Comparison of ENCODE assay signal across 22 cellular contexts in the genomic region with DNA sequence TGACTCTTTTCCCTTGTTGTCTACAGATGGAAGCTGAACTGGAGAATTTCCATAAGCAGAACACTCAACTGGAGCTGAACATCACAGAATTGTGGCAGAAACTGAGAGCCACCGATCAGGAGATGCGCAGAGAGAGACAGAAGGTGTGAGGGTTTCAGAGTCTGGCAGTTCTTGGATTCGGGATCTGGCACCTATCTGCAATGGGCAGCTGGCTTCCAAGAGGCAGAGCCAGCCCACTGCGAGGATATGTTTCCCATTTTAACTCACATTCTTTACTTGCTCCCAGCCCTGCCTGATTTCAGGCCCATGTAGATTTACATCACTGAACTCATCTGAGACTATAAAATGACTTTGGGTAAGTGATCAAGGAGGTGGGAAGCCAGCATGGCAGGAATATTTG. TPM values are rescaled to one million over a fixed set of nuclear protein-coding genes. Genes with fewer than 3 reads are reported as not detected.
DNase-seq lines count a peak whose midpoint lies in the region; ATAC-seq and TF ChIP-seq lines count a peak whose summit lies in the region.
"Had no signal": no experiment of that assay in that cellular context is flagged by ENCODE, and none has a peak within 500 bp of the region (broad histone marks: within the 10 kb centered on the region; RNA-seq: fewer than 3 reads in every experiment).

No MANE protein-coding gene starts in this region.

- H3K79me2 ChIP-seq in fibroblast of lung (ENCODE audit: control insufficient read depth, insufficient read depth, low read length) (no peaks in the 10 kb centered on the region), smooth muscle cell (ENCODE audit: low read depth) (no peaks in the 10 kb centered on the region)

- no peaks in the 10 kb centered on the region for H3K9me3 ChIP-seq in fibroblast of lung (ENCODE audit: control insufficient read depth, insufficient read depth, low read depth, low read length)
- no peaks in the 10 kb centered on the region for H3K9me3 ChIP-seq in smooth muscle cell (replicated peaks; ENCODE audit: low read depth)
- H3K9me3 ChIP-seq: BE2C, HAP-1 had no signal

- H2AFZ ChIP-seq in fibroblast of lung (ENCODE audit: low read length): peak overlapping the region; percentile 75
- H2AFZ ChIP-seq in smooth muscle cell (ENCODE audit: low read depth): peak overlapping the region; percentile 45

- no peaks in the 10 kb centered on the region for H3K27me3 ChIP-seq in fibroblast of lung (ENCODE audit: control insufficient read depth, insufficient read depth, low read length)
- no peaks in the 10 kb centered on the region for H3K27me3 ChIP-seq in smooth muscle cell (ENCODE audit: low read depth)
- H3K27me3 ChIP-seq: BE2C, cardiac muscle cell had no signal

- no peaks in the 10 kb centered on the region for H4K20me1 ChIP-seq in fibroblast of lung (ENCODE audit: control insufficient read depth, extremely low read depth, insufficient read depth, low read length)
- H4K20me1 ChIP-seq in smooth muscle cell (ENCODE audit: low read depth): no peaks in the 10 kb centered on the region

- no peak for TF ChIP-seq CTCF in fibroblast of lung (conservative IDR thresholded peaks at IDR 0.05 in 1 of 2, IDR thresholded peaks at IDR 0.05 in 1 of 2; ENCODE audit: low read depth in 1 of 2, low read length in 2 of 2)
- TF ChIP-seq CTCF in smooth muscle cell (IDR thresholded peaks at IDR 0.05; ENCODE audit: borderline replicate concordance, insufficient read depth, poor library complexity, severe bottlenecking): no peak

- H3K4me1 ChIP-seq in fibroblast of lung (ENCODE audit: control insufficient read depth, extremely low read depth, insufficient read depth, low read length) (peaks cover 9% of the 10 kb centered on the region), smooth muscle cell (ENCODE audit: low read depth) (peaks cover 8% of the 10 kb centered on the region)
- H3K4me1 ChIP-seq: BE2C, HAP-1 had no signal

- H3F3A ChIP-seq in smooth muscle cell (ENCODE audit: low read depth): peaks cover 5% of the 10 kb centered on the region

- in situ Hi-C loops in ACHN (cut with HindIII; ENCODE audit: low pct_ligation_motif_present, low pct_unique_long_range_greater_than_20kb, low sequenced_read_pairs): loop anchor here (25.0 kb wide), 1 partner anchor 155 kb away; the partner anchor contains the start of genes MED8 and SZT2

- DNase-seq in EH (ENCODE audit: low read depth) (peak; percentile 46), fibroblast of lung (ENCODE audit: low read depth in 2 of 2) (no peak), smooth muscle cell (lab: John Stamatoyannopoulos, UW; ENCODE audit: unreplicated experiment) (no peak), NCI-H2107 (lab: John Stamatoyannopoulos, UW) (no peak), ACHN (no peak)
- DNase-seq in activated CD8-positive, alpha-beta memory T cell treated with anti-CD3 and anti-CD28 coated beads for 24 hours: no peak
- DNase-seq: activated CD4-positive, CD25-positive, alpha-beta regulatory T cell; activated naive CD8-positive, alpha-beta T cell treated with anti-CD3 and anti-CD28 coated beads, Interleukin-2, amount 10 ng/mL, durations not matched to agents 7 days and 5 days; BE2C; effector memory CD8-positive, alpha-beta T cell; hippocampal formation; NCI-H2081 treated with DMSO at 0.1 percent for 48 hours; NCI-H524 treated with DMSO at 0.1 percent for 48 hours; stimulated activated naive CD4-positive, alpha-beta T cell had no signal

- peak overlapping the region; percentile 29 for H3K27ac ChIP-seq in angular gyrus (ENCODE audit: low read depth, low read length)
- peak overlapping the region; percentile 9 for H3K27ac ChIP-seq in fibroblast of lung (ENCODE audit: insufficient read depth, low read length)
- no peak overlapping the region for H3K27ac ChIP-seq in smooth muscle cell (ENCODE audit: low read depth)
- H3K27ac ChIP-seq: cardiac muscle cell had no signal

- no peak for TF ChIP-seq POLR2A in GM18505 (IDR thresholded peaks at IDR 0.05; ENCODE audit: borderline replicate concordance, extremely low read depth, insufficient read depth, insufficient read length)

- no peak for ATAC-seq in GM18505 (IDR thresholded peaks at IDR 0.05; ENCODE audit: unreplicated experiment)
- ATAC-seq: effector memory CD8-positive, alpha-beta T cell had no signal

- no peak overlapping the region for H3K9ac ChIP-seq in fibroblast of lung (ENCODE audit: insufficient read depth, low read length)
- H3K9ac ChIP-seq in smooth muscle cell (ENCODE audit: low read depth): no peak overlapping the region

- H3K36me3 ChIP-seq in fibroblast of lung (ENCODE audit: control insufficient read depth, insufficient read depth, low read length): no peaks in the 10 kb centered on the region
- no peaks in the 10 kb centered on the region for H3K36me3 ChIP-seq in smooth muscle cell (ENCODE audit: low read depth)
- H3K36me3 ChIP-seq: BE2C, cardiac muscle cell, HAP-1 had no signal

- WGBS in smooth muscle cell (ENCODE audit: low lambda C conversion rate): 89% methylated on average over 4 of the region's 4 CpGs

- H3K4me3 ChIP-seq in fibroblast of lung (replicated peaks in 1 of 4; ENCODE audit: control extremely low read depth in 1 of 4, insufficient read depth in 1 of 4, low read depth in 3 of 4, low read length in 4 of 4) (no peak overlapping the region), smooth muscle cell (no peak overlapping the region)
- H3K4me3 ChIP-seq: cardiac muscle cell, HAP-1 had no signal

- H3K4me2 ChIP-seq in fibroblast of lung (ENCODE audit: extremely low read depth, insufficient read depth, low read length): peak overlapping the region; percentile 54
- peak overlapping the region; percentile 58 for H3K4me2 ChIP-seq in smooth muscle cell

RNA-seq across cellular contexts. Expression of gene TMEM125, which starts 37.3 kb away (rescaled TPM):
- total RNA-seq in fibroblast of lung (not detected in 2 replicates), smooth muscle cell (2.8 and 4.2 TPM in 2 replicates)
- polyA plus RNA-seq in fibroblast of lung (0.03 TPM in 1 of 2 replicates, not detected in the other), smooth muscle cell (1.4 and 3.3 TPM in 2 replicates)
- not detected in 2 replicates for polyA plus RNA-seq in fibroblast of lung (2012)
- not detected in 2 replicates for polyA minus RNA-seq in fibroblast of lung (ENCODE audit: low replicate concordance)
- total RNA-seq: activated naive CD8-positive, alpha-beta T cell treated with anti-CD3 and anti-CD28 coated beads, Interleukin-2, amount 10 ng/mL, durations not matched to agents 7 days and 5 days; mesenteric fat pad; pulmonary artery endothelial cell; T-helper 2 cell treated with Interferon-gamma antibody and Interleukin-4, amounts not matched to agents 100 ng/mL and 5 ng/mL, for 36 hours had no signal
- polyA plus RNA-seq: neural cell had no signal

RNA-seq across cellular contexts. Expression of gene C1orf210, which starts 52.9 kb away (rescaled TPM):
- not detected in 2 replicates for total RNA-seq in fibroblast of lung
- polyA plus RNA-seq in fibroblast of lung: not detected in 2 replicates
- polyA plus RNA-seq in fibroblast of lung (2012): not detected in 2 replicates
- not detected in 2 replicates for polyA minus RNA-seq in fibroblast of lung (ENCODE audit: low replicate concordance)
- total RNA-seq in smooth muscle cell: 0.81 and 1.2 TPM in 2 replicates
- polyA plus RNA-seq in smooth muscle cell: 0.72 and 4.1 TPM in 2 replicates
- total RNA-seq: activated naive CD8-positive, alpha-beta T cell treated with anti-CD3 and anti-CD28 coated beads, Interleukin-2, amount 10 ng/mL, durations not matched to agents 7 days and 5 days; mesenteric fat pad; pulmonary artery endothelial cell; T-helper 2 cell treated with Interferon-gamma antibody and Interleukin-4, amounts not matched to agents 100 ng/mL and 5 ng/mL, for 36 hours had no signal
- polyA plus RNA-seq: cardiac muscle cell, neural cell had no signal
